ENCODE assay signal across 8 cellular contexts in the genomic region with DNA sequence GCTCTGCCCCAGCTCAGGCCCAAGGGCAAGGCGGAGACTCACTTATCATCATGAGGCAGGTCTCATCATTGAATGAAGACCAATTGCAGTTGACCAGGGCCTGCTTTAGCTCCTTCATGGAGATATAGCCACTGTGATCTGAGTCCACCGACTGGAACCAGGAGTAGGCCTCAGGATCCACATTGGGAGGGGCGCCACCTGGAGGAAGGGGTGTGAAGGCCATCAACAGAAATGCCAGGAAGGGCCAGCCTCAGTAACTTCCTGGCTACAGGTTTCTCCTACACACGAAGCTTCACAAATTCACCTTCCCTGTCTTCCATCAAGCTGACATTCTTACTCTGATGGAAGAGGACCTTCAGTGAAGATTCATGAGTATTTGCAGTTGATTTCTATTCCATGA. TPM values are rescaled to one million over a fixed set of nuclear protein-coding genes. Genes with fewer than 3 reads are reported as not detected.
A peak's percentile ranks its signal among the peaks of the same experiment; 100 is the strongest.
DNase-seq lines count a peak whose midpoint lies in the region; ATAC-seq and TF ChIP-seq lines count a peak whose summit lies in the region.

No MANE protein-coding gene starts in this region.

- CTCF ChIA-PET in HEK293 (lab: Yijun Ruan, JAX), result interaction anchor here (0.7 to 2.1 kb wide), 10 partner anchors 9 to 434 kb away, joined by 3 to 18 read pairs (median 4); partner anchors contain the start of genes HCRTR1 and PEF1
- CTCF ChIA-PET in activated CD8-positive, alpha-beta T cell treated with anti-CD3 and anti-CD28 coated beads for 36 hours (lab: Charles Lee), result interaction anchor here (0.7 to 1.8 kb wide), 8 partner anchors 10 to 78 kb away, joined by 3 to 9 read pairs (median 4); partner anchors contain the start of gene PEF1

- H3K27ac ChIP-seq in HEK293 (ENCODE audit: extremely low read depth, low read depth, low read length), result no peak overlapping the region

- no peak for ATAC-seq in activated CD8-positive, alpha-beta T cell treated with anti-CD3 and anti-CD28 coated beads for 36 hours

- no peaks in the 10 kb centered on the region for H3K9me3 ChIP-seq in HEK293 (ENCODE audit: control insufficient read depth, insufficient read depth, low read depth, low read length)

- H3K9me3 Mint-ChIP-seq in activated CD8-positive, alpha-beta T cell treated with anti-CD3 and anti-CD28 coated beads for 36 hours, result no peaks in the 10 kb centered on the region
- no peaks in the 10 kb centered on the region for H3K9me3 Mint-ChIP-seq in mesothelial cell of epicardium

- no peak overlapping the region for H3K27ac Mint-ChIP-seq in activated CD8-positive, alpha-beta T cell treated with anti-CD3 and anti-CD28 coated beads for 36 hours
- no peak overlapping the region for H3K27ac Mint-ChIP-seq in mesothelial cell of epicardium

- H3K4me1 ChIP-seq in HEK293 (ENCODE audit: control insufficient read depth, insufficient read depth, low read length), result no peaks in the 10 kb centered on the region

- TF ChIP-seq CTCF in HEK293 (tag by site-specific recombination; IDR thresholded peaks at IDR 0.05), result peak; percentile 69; the same call in 1 of the 2 replicates
- TF ChIP-seq CTCF in activated CD8-positive, alpha-beta T cell treated with anti-CD3 and anti-CD28 coated beads for 36 hours (IDR thresholded peaks at IDR 0.05), result peak; percentile 27
- peak; percentile 17 for TF ChIP-seq CTCF in mesothelial cell of epicardium (IDR thresholded peaks at IDR 0.05; ENCODE audit: unreplicated experiment)

- H3K4me1 Mint-ChIP-seq in activated CD8-positive, alpha-beta T cell treated with anti-CD3 and anti-CD28 coated beads for 36 hours (ENCODE audit: low read depth), result peaks cover 9% of the 10 kb centered on the region
- H3K4me1 Mint-ChIP-seq in mesothelial cell of epicardium, result peaks cover 21% of the 10 kb centered on the region

- intact Hi-C loops in activated CD8-positive, alpha-beta T cell treated with anti-CD3 and anti-CD28 coated beads for 36 hours (cut with micrococcal nuclease), result no loop called here

- no peaks in the 10 kb centered on the region for H3K27me3 Mint-ChIP-seq in activated CD8-positive, alpha-beta T cell treated with anti-CD3 and anti-CD28 coated beads for 36 hours
- H3K27me3 Mint-ChIP-seq in mesothelial cell of epicardium (ENCODE audit: low read depth), result no peaks in the 10 kb centered on the region

- H3K36me3 ChIP-seq in HEK293 (ENCODE audit: control insufficient read depth in 2 of 2, insufficient read depth in 1 of 2, low read length in 2 of 2), result peaks cover 0 to 78% of the 10 kb centered on the region in 2 experiments; a peak in 2 of 3 replicates

- H3K36me3 Mint-ChIP-seq in activated CD8-positive, alpha-beta T cell treated with anti-CD3 and anti-CD28 coated beads for 36 hours (ENCODE audit: low read depth), result peaks cover 5% of the 10 kb centered on the region
- peaks cover 6% of the 10 kb centered on the region for H3K36me3 Mint-ChIP-seq in mesothelial cell of epicardium

- DNase-seq in D341Med (ENCODE audit: low spot score) (peak; percentile 51), mesothelial cell of epicardium (ENCODE audit: low spot score in 2 of 2, unreplicated experiment in 2 of 2) (no peak), globus pallidus (ENCODE audit: low spot score) (no peak), Ammon's horn (ENCODE audit: low spot score) (no peak), NCI-H1930 (lab: John Stamatoyannopoulos, UW) (no peak), COLO829 (ENCODE audit: low spot score) (no peak)
- peak; percentile 59 for DNase-seq in activated CD8-positive, alpha-beta T cell treated with anti-CD3 and anti-CD28 coated beads for 36 hours

- POLR2A ChIA-PET in HEK293 (lab: Yijun Ruan, JAX), result interaction anchor here (0.7 kb wide), 1 partner anchor 84 kb away, joined by 3 read pairs; no protein-coding TSS in a partner anchor
- POLR2A ChIA-PET in activated CD8-positive, alpha-beta T cell treated with anti-CD3 and anti-CD28 coated beads for 36 hours (lab: Charles Lee), result interaction anchor here (2.8 kb wide), 1 partner anchor 11 kb away, joined by 11 read pairs; the partner anchor contains the start of gene PEF1

- H3K4me3 ChIP-seq in HEK293 (ENCODE audit: low read depth, low read length), result no peak overlapping the region

- H3K4me3 Mint-ChIP-seq in activated CD8-positive, alpha-beta T cell treated with anti-CD3 and anti-CD28 coated beads for 36 hours, result no peak overlapping the region
- no peak overlapping the region for H3K4me3 Mint-ChIP-seq in mesothelial cell of epicardium

TF ChIP-seq in HEK293, 187 proteins besides CTCF, POLR2A, EP300 and RAD21:
- TF ChIP-seq AEBP2 (tag by site-specific recombination; IDR thresholded peaks at IDR 0.05; ENCODE audit: borderline replicate concordance) (no peak), PRDM1 (tag by site-specific recombination; IDR thresholded peaks at IDR 0.05) (no peak), ZNF843 (tag by site-specific recombination; IDR thresholded peaks at IDR 0.05) (no peak), ZNF654 (tag by site-specific recombination; IDR thresholded peaks at IDR 0.05; ENCODE audit: low read depth) (no peak)
- TF ChIP-seq, protein P1, sequence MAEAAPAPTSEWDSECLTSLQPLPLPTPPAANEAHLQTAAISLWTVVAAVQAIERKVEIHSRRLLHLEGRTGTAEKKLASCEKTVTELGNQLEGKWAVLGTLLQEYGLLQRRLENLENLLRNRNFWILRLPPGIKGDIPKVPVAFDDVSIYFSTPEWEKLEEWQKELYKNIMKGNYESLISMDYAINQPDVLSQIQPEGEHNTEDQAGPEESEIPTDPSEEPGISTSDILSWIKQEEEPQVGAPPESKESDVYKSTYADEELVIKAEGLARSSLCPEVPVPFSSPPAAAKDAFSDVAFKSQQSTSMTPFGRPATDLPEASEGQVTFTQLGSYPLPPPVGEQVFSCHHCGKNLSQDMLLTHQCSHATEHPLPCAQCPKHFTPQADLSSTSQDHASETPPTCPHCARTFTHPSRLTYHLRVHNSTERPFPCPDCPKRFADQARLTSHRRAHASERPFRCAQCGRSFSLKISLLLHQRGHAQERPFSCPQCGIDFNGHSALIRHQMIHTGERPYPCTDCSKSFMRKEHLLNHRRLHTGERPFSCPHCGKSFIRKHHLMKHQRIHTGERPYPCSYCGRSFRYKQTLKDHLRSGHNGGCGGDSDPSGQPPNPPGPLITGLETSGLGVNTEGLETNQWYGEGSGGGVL (tag by site-specific recombination; IDR thresholded peaks at IDR 0.05), result no peak
TF ChIP-seq in HEK293: peak in this region for 0.

RNA-seq across cellular contexts. Expression of gene PEF1, which starts 11.6 kb away (rescaled TPM):
- 10 to 100 TPM; 58.1 to 61.9 TPM for total RNA-seq in activated CD8-positive, alpha-beta T cell treated with anti-CD3 and anti-CD28 coated beads for 36 hours
- 42.6 to 43.8 TPM (median 43.8 TPM) in 3 replicates for total RNA-seq in mesothelial cell of epicardium

RNA-seq across cellular contexts. Expression of gene HCRTR1, which starts 15.6 kb away (rescaled TPM):
- total RNA-seq in activated CD8-positive, alpha-beta T cell treated with anti-CD3 and anti-CD28 coated beads for 36 hours, result not detected
- 0.71 to 1.1 TPM (median 0.98 TPM) in 3 replicates for total RNA-seq in mesothelial cell of epicardium

RNA-seq across cellular contexts. Expression of gene TINAGL1, which starts 56.8 kb away (rescaled TPM):
- total RNA-seq in activated CD8-positive, alpha-beta T cell treated with anti-CD3 and anti-CD28 coated beads for 36 hours, result not detected
- total RNA-seq in mesothelial cell of epicardium, result 201 to 212 TPM (median 211 TPM) in 3 replicates

Comparison
In these comparisons a context has a peak if more than half of its experiments do, and no peak if none do; other contexts are left out.
1. DNase-seq: peak in D341Med (single experiment) and activated CD8-positive, alpha-beta T cell treated with anti-CD3 and anti-CD28 coated beads for 36 hours (single experiment); none in mesothelial cell of epicardium (0 of 2), globus pallidus (single experiment), Ammon's horn (single experiment), NCI-H1930 (0 of 2) and COLO829 (single experiment).
2. CTCF ChIP-seq: peak in every context shown above with its lines; median percentile 69 in HEK293; 27 in activated CD8-positive, alpha-beta T cell treated with anti-CD3 and anti-CD28 coated beads for 36 hours; 17 in mesothelial cell of epicardium.
3. RNA of gene TINAGL1, which starts 56.8 kb away (total RNA-seq): 201 to 212 TPM in mesothelial cell of epicardium; not detected in activated CD8-positive, alpha-beta T cell treated with anti-CD3 and anti-CD28 coated beads for 36 hours; every median in the first group is over 100 times any median in the second.